In genomic region chr6:70852667-70853246, GRCh38 we compare ENCODE assay signal across 8 cellular contexts.
"Had no signal": no experiment of that assay in that cellular context is flagged by ENCODE, and none has a peak within 500 bp of the region (broad histone marks: within the 10 kb centered on the region; RNA-seq: fewer than 3 reads in every experiment).

No MANE protein-coding gene starts in this region.

- H3K9ac ChIP-seq: GM23248 had no signal

- H3K36me3 ChIP-seq: HAP-1 had no signal

- H3K9me3 ChIP-seq: HAP-1 had no signal

- ATAC-seq: HCT116 had no signal

- H2AFZ ChIP-seq: GM23248 had no signal

- DNase-seq: GM23248, GOT3, H7, HFFc6, KG1 had no signal

- H3K27ac ChIP-seq: GM23248, HL-60 had no signal

- H3K4me3 ChIP-seq: GM23248, HAP-1 had no signal
